In genomic region chr18:25457636-25458035, GRCh38 we compare ENCODE assay signal across 22 cellular contexts.
DNase-seq lines count a peak whose midpoint lies in the region; TF ChIP-seq lines count a peak whose summit lies in the region.
"Had no signal": no experiment of that assay in that cellular context is flagged by ENCODE, and none has a peak within 500 bp of the region (broad histone marks: within the 10 kb centered on the region; RNA-seq: fewer than 3 reads in every experiment).

No MANE protein-coding gene starts in this region.

- no TSS peak for BruUV-seq in mammary epithelial cell (replicated peaks; lab: Mats Ljungman, UMichigan)

- no peaks in the 10 kb centered on the region for H3K9me3 Mint-ChIP-seq in activated CD4-positive, alpha-beta T cell treated with anti-CD3 and anti-CD28 coated beads, Interleukin-2, amount 10 ng/mL, durations not matched to agents 7 days and 5 days
- H3K9me3 Mint-ChIP-seq: H9; natural killer cell treated with Interleukin-12 subunit alpha and Interleukin-12 subunit beta and Interleukin-15 and Interleukin-18, amount 100 ng/mL, for 72 hours; stimulated activated memory B cell treated with anti-CD40 and anti-IgM and Interleukin-4, amounts not matched to agents 10 μg/mL and 1 μg/mL and 100 μg/mL, for 72 hours had no signal

- no peaks in the 10 kb centered on the region for H3K4me1 Mint-ChIP-seq in activated CD4-positive, alpha-beta T cell treated with anti-CD3 and anti-CD28 coated beads, Interleukin-2, amount 10 ng/mL, durations not matched to agents 7 days and 5 days
- H3K4me1 Mint-ChIP-seq: stimulated activated memory B cell treated with anti-CD40 and anti-IgM and Interleukin-4, amounts not matched to agents 10 μg/mL and 1 μg/mL and 100 μg/mL, for 72 hours had no signal

- H3K79me2 ChIP-seq in mammary epithelial cell (ENCODE audit: insufficient read depth, low read length): no peaks in the 10 kb centered on the region

- dilution Hi-C loops in mammary epithelial cell (cut with HindIII; ENCODE audit: low sequenced_read_pairs): no loop called here

- H3K9me3 ChIP-seq in AG04450 (ENCODE audit: control insufficient read depth, insufficient read depth, low read length) (no peaks in the 10 kb centered on the region), mammary epithelial cell (replicated peaks; ENCODE audit: insufficient read depth, low read length) (no peaks in the 10 kb centered on the region), esophagus squamous epithelium (no peaks in the 10 kb centered on the region)
- H3K9me3 ChIP-seq: A549, body of pancreas, sigmoid colon, thoracic aorta had no signal

- in situ Hi-C loops in mammary epithelial cell (cut with MboI; ENCODE audit: low sequenced_read_pairs in 2 of 2): no loop called here

- H3K36me3 ChIP-seq in mammary epithelial cell (ENCODE audit: insufficient read depth, low read length): no peaks in the 10 kb centered on the region
- no peaks in the 10 kb centered on the region for H3K36me3 ChIP-seq in esophagus squamous epithelium
- H3K36me3 ChIP-seq: sigmoid colon, thoracic aorta had no signal

- H3K27me3 Mint-ChIP-seq in activated CD4-positive, alpha-beta T cell treated with anti-CD3 and anti-CD28 coated beads, Interleukin-2, amount 10 ng/mL, durations not matched to agents 7 days and 5 days: no peaks in the 10 kb centered on the region
- H3K27me3 Mint-ChIP-seq: activated naive CD8-positive, alpha-beta T cell had no signal

- H2AFZ ChIP-seq in mammary epithelial cell (ENCODE audit: low read depth, low read length): no peak overlapping the region

- no peaks in the 10 kb centered on the region for H3K36me3 Mint-ChIP-seq in activated CD4-positive, alpha-beta T cell treated with anti-CD3 and anti-CD28 coated beads, Interleukin-2, amount 10 ng/mL, durations not matched to agents 7 days and 5 days (ENCODE audit: low read depth)
- H3K36me3 Mint-ChIP-seq: activated naive CD8-positive, alpha-beta T cell; natural killer cell treated with Interleukin-12 subunit alpha and Interleukin-12 subunit beta and Interleukin-15 and Interleukin-18, amount 100 ng/mL, for 72 hours; stimulated activated memory B cell treated with anti-CD40 and anti-IgM and Interleukin-4, amounts not matched to agents 10 μg/mL and 1 μg/mL and 100 μg/mL, for 72 hours had no signal

- H3K4me1 ChIP-seq in mammary epithelial cell (ENCODE audit: insufficient read depth, low read length): no peaks in the 10 kb centered on the region
- no peaks in the 10 kb centered on the region for H3K4me1 ChIP-seq in esophagus squamous epithelium
- H3K4me1 ChIP-seq: A549, body of pancreas had no signal

- no peak overlapping the region for H3K4me2 ChIP-seq in mammary epithelial cell (ENCODE audit: insufficient read depth, low read depth, low read length)
- H3K4me2 ChIP-seq: A549 had no signal

- H3K4me3 Mint-ChIP-seq in activated CD4-positive, alpha-beta T cell treated with anti-CD3 and anti-CD28 coated beads, Interleukin-2, amount 10 ng/mL, durations not matched to agents 7 days and 5 days: no peak overlapping the region
- H3K4me3 Mint-ChIP-seq: activated naive CD8-positive, alpha-beta T cell; H9; natural killer cell treated with Interleukin-12 subunit alpha and Interleukin-12 subunit beta and Interleukin-15 and Interleukin-18, amount 100 ng/mL, for 72 hours; stimulated activated memory B cell treated with anti-CD40 and anti-IgM and Interleukin-4, amounts not matched to agents 10 μg/mL and 1 μg/mL and 100 μg/mL, for 72 hours had no signal

- TF ChIP-seq CTCF in AG04450 (IDR thresholded peaks at IDR 0.05; ENCODE audit: low read depth, low read length) (no peak), mammary epithelial cell (conservative IDR thresholded peaks at IDR 0.05 in 1 of 2, IDR thresholded peaks at IDR 0.05 in 1 of 2; ENCODE audit: extremely low read depth in 1 of 2, insufficient read depth in 1 of 2, low read depth in 1 of 2, low read length in 2 of 2) (no peak), esophagus squamous epithelium (IDR thresholded peaks at IDR 0.05) (no peak)

- DNase-seq in AG04450 (ENCODE audit: low read depth, low spot score) (peak; percentile 13), HCEC 1CT (peak; percentile 42), mammary epithelial cell (peak; percentile 50), foreskin melanocyte (peak; percentile 83), esophagus squamous epithelium (lab: John Stamatoyannopoulos, UW) (no peak), NK-92 (lab: John Stamatoyannopoulos, UW; ENCODE audit: unreplicated experiment) (no peak)
- no peak for DNase-seq in activated T-cell treated with anti-CD3 and anti-CD28 coated beads, Interleukin-2, amount 50 U/mL, for 48 hours
- no peak for DNase-seq in activated CD4-positive, alpha-beta T cell treated with anti-CD3 and anti-CD28 coated beads, Interleukin-2, amount 10 ng/mL, durations not matched to agents 7 days and 5 days
- DNase-seq: body of pancreas, C1 segment of cervical spinal cord, H9, Kasumi-1, mesendoderm, NCI-H1092 treated with DMSO at 0.1 percent for 48 hours, NCI-H2081 treated with DMSO at 0.1 percent for 48 hours, posterior cingulate gyrus, sigmoid colon had no signal

- H3K27ac ChIP-seq in AG04450 (ENCODE audit: low read depth, low read length) (no peak overlapping the region), mammary epithelial cell (ENCODE audit: insufficient read depth, low read depth, low read length) (no peak overlapping the region), esophagus squamous epithelium (no peak overlapping the region)
- H3K27ac ChIP-seq: A549, body of pancreas, sigmoid colon, thoracic aorta had no signal

- H3K4me3 ChIP-seq in AG04450 (ENCODE audit: low read depth, low read length) (no peak overlapping the region), mammary epithelial cell (replicated peaks in 1 of 3; ENCODE audit: insufficient read depth in 1 of 3, low read depth in 2 of 3, low read length in 3 of 3) (no peak overlapping the region), esophagus squamous epithelium (no peak overlapping the region)
- H3K4me3 ChIP-seq: A549, body of pancreas, sigmoid colon, thoracic aorta had no signal

- CTCF ChIA-PET in AG04450 (lab: Charles Lee): no interaction called here
- CTCF ChIA-PET in mammary epithelial cell (lab: Charles Lee; ENCODE audit: low non-redundant PET): no interaction called here
- CTCF ChIA-PET in activated CD4-positive, alpha-beta T cell treated with anti-CD3 and anti-CD28 coated beads, Interleukin-2, amount 10 ng/mL, durations not matched to agents 7 days and 5 days (lab: Charles Lee): no interaction called here

- POLR2A ChIA-PET in AG04450 (lab: Yijun Ruan, JAX): no interaction called here
- POLR2A ChIA-PET in activated CD4-positive, alpha-beta T cell treated with anti-CD3 and anti-CD28 coated beads, Interleukin-2, amount 10 ng/mL, durations not matched to agents 7 days and 5 days (lab: Charles Lee): no interaction called here

- intact Hi-C loops in mammary epithelial cell (cut with micrococcal nuclease): no loop called here
- intact Hi-C loops in esophagus squamous epithelium (cut with DNase I): no loop called here

- no peak for TF ChIP-seq POLR2A in esophagus squamous epithelium (IDR thresholded peaks at IDR 0.05)

- no peaks in the 10 kb centered on the region for H4K20me1 ChIP-seq in mammary epithelial cell (ENCODE audit: insufficient read depth, low read length)

- no peak overlapping the region for H3K27ac Mint-ChIP-seq in activated CD4-positive, alpha-beta T cell treated with anti-CD3 and anti-CD28 coated beads, Interleukin-2, amount 10 ng/mL, durations not matched to agents 7 days and 5 days
- H3K27ac Mint-ChIP-seq: activated naive CD8-positive, alpha-beta T cell; H9; natural killer cell treated with Interleukin-12 subunit alpha and Interleukin-12 subunit beta and Interleukin-15 and Interleukin-18, amount 100 ng/mL, for 72 hours; stimulated activated memory B cell treated with anti-CD40 and anti-IgM and Interleukin-4, amounts not matched to agents 10 μg/mL and 1 μg/mL and 100 μg/mL, for 72 hours had no signal

- H3K27me3 ChIP-seq in AG04450 (ENCODE audit: control insufficient read depth, insufficient read depth, low read length) (no peaks in the 10 kb centered on the region), mammary epithelial cell (ENCODE audit: insufficient read depth, low read length) (no peaks in the 10 kb centered on the region), esophagus squamous epithelium (no peaks in the 10 kb centered on the region)
- H3K27me3 ChIP-seq: sigmoid colon had no signal

- no peak overlapping the region for H3K9ac ChIP-seq in mammary epithelial cell (ENCODE audit: insufficient read depth, low read length)

- WGBS in mammary epithelial cell (ENCODE audit: low coverage, missing lambda C conversion rate): 9% methylated on average over 3 of the region's 3 CpGs
- 39 to 54% methylated on average over 3 of the region's 3 CpGs for WGBS in esophagus squamous epithelium, 2 donors

Comparison
In these comparisons a context has a peak if more than half of its experiments do, and no peak if none do; other contexts are left out.
1. DNase-seq: peak in AG04450 (single experiment), HCEC 1CT (single experiment), mammary epithelial cell (single experiment) and foreskin melanocyte (single experiment); none in esophagus squamous epithelium (single experiment), activated T-cell treated with anti-CD3 and anti-CD28 coated beads, Interleukin-2, amount 50 U/mL, for 48 hours (0 of 2), NK-92 (single experiment) and activated CD4-positive, alpha-beta T cell treated with anti-CD3 and anti-CD28 coated beads, Interleukin-2, amount 10 ng/mL, durations not matched to agents 7 days and 5 days (single experiment).